Comparison of ENCODE assay signal across 8 cellular contexts in the genomic region with DNA sequence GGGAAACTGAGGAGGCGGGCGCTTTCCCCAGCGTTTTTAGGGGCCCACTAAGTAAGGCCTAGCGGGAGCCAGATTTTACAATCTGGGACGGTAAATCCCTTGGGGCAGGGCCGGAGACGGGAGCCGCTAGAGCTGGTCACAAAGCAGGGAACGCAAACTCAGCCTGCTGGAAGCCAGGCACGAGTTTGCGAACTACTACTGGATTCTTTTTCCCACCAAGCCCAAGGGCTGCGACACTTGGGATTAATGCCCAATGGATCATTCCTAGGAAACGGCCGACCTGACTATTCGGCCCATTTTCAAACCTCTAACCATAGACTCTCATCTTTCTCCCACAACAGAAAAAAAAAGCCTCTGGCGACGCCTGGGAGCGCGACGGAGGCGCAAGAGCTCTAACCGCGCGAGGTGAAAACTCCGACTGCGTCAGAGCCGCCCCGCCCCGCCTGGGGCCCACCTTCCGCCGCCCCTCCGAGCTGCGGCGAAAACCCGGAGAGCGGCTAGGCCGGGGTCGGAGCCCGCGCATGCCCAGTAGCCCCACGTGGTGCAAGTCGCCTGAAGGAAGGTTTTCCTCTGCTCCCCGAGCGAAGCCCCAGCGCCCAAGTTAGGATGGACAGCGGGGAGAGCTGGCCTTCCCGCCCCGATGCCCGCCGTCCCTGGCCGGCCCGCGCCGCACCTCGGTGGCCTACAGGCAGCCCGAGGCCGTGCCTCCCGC.
DNase-seq lines count a peak whose midpoint lies in the region; ATAC-seq lines count a peak whose summit lies in the region.

No MANE protein-coding gene starts in this region.

- H3K27ac ChIP-seq in cingulate gyrus (ENCODE audit: low read depth, low read length), result peak overlapping the region; percentile 100

- peak; percentile 97 for DNase-seq in AG20443 (ENCODE audit: low spot score)
- DNase-seq in NCI-H510A (lab: John Stamatoyannopoulos, UW), result peak; percentile 65
- peak; percentile 96 to 97 for DNase-seq in activated CD4-positive, alpha-beta T cell treated with anti-CD3 and anti-CD28 coated beads for 4 hours
- DNase-seq in left kidney (ENCODE audit: low read depth, low spot score), result peak; percentile 98
- peak; percentile 96 to 98 for DNase-seq in stimulated activated CD4-positive, alpha-beta T cell treated with anti-CD3 and anti-CD28 coated beads, Interleukin-1b, Interleukin-23, amount 100 ng/mL, for 4 hours (ENCODE audit: low read depth in 2 of 2)

- ATAC-seq in GM19035 (IDR thresholded peaks at IDR 0.05; ENCODE audit: unreplicated experiment) (peak; percentile 59), HG03354 (IDR thresholded peaks at IDR 0.05; ENCODE audit: poor library complexity, severe bottlenecking, unreplicated experiment) (peak; percentile 62)

Comparison
In these comparisons a context has a peak if more than half of its experiments do, and no peak if none do; other contexts are left out.
1. Peak in every context shown above with its lines: DNase-seq, ATAC-seq and H3K27ac ChIP-seq.